ENCODE assay signal across 8 cellular contexts in the genomic region with DNA sequence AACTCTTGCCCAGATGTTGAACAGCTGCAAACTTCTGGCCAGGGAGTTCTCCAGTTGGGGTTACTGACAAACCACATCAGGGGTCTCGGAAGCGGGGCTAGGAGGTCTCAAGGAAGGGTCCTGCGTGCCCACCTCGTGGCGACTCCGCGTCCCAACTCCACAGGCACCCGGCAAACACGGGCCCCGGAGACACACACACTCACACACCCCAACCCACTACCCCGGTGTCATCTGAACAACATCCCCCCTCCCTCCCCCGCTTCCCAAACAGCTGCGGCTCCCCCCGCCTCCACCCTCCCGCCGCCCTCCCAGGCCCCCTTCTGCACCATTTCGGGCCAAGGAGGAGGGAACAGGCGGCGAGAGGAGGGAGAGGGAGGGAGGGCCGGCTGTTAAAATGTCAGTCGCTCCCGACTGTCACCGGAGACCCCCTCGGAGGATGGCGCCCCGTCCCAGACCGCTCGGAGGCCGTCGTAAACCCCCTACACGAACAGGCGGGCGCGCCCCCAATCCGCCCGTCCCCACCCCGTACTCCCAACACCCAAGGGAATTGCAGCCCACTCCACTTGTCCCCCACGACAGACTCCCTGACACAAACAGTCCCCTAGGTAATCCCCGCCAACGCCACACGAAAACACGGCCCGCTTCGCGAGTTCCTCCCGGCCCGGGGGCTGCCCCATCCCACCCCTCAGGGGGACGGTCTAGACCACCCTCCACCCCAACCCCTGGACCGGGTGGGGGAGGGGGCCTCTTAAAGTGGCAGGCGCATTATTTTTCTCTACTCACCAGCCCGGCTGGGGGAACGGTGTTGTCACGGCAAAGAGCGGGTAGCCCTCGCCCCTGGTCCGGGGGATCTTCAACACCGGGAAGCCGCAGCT. TPM values are rescaled to one million over a fixed set of nuclear protein-coding genes. Genes with fewer than 3 reads are reported as not detected.
DNase-seq lines count a peak whose midpoint lies in the region; ATAC-seq and TF ChIP-seq lines count a peak whose summit lies in the region.

No MANE protein-coding gene starts in this region.

- H3K4me1 ChIP-seq in cardiac muscle cell (ENCODE audit: low read depth): peaks cover 70% of the 10 kb centered on the region

- peaks cover 5 to 10% of the 10 kb centered on the region in 2 donors for H3K36me3 Mint-ChIP-seq in activated naive CD4-positive, alpha-beta T cell treated with anti-CD3 and anti-CD28 coated beads, Interleukin-2, amount 50 U/mL, for 72 hours

- intact Hi-C loops in posterior cingulate gyrus (cut with DNase I): loop anchor here (2.0 kb wide), 2 partner anchors 19 to 43 kb away; no protein-coding TSS in a partner anchor

- H3K36me3 ChIP-seq in cardiac muscle cell: no peaks in the 10 kb centered on the region

- H3K27ac Mint-ChIP-seq in activated naive CD4-positive, alpha-beta T cell treated with anti-CD3 and anti-CD28 coated beads, Interleukin-2, amount 50 U/mL, for 72 hours: peak overlapping the region; percentile 87 to 94

- H3K4me3 ChIP-seq in cardiac muscle cell: peak overlapping the region; percentile 95

- no peaks in the 10 kb centered on the region for H3K9me3 Mint-ChIP-seq in activated naive CD4-positive, alpha-beta T cell treated with anti-CD3 and anti-CD28 coated beads, Interleukin-2, amount 50 U/mL, for 72 hours

- no peak for TF ChIP-seq CTCF in cardiac muscle cell (IDR thresholded peaks at IDR 0.05; ENCODE audit: low read depth, low read length)

- H3K9me3 ChIP-seq in cardiac muscle cell (ENCODE audit: low read depth): no peaks in the 10 kb centered on the region

- peak in 1 of 2 donors; percentile 5 for ATAC-seq in activated naive CD4-positive, alpha-beta T cell treated with anti-CD3 and anti-CD28 coated beads, Interleukin-2, amount 50 U/mL, for 72 hours
- no peak for ATAC-seq in GM19463 (IDR thresholded peaks at IDR 0.05; ENCODE audit: unreplicated experiment)

- peak; percentile 30 for DNase-seq in activated CD4-positive, alpha-beta T cell treated with anti-CD3 and anti-CD28 coated beads for 1 hour
- no peak for DNase-seq in activated CD4-positive, alpha-beta T cell treated with anti-CD3 and anti-CD28 coated beads, Interleukin-2, amount 50 U/mL, for 48 hours
- peak; percentile 69 for DNase-seq in NCI-H748 (lab: John Stamatoyannopoulos, UW; ENCODE audit: unreplicated experiment)
- peak in 1 of 2 donors; percentile 49 for DNase-seq in activated naive CD4-positive, alpha-beta T cell treated with anti-CD3 and anti-CD28 coated beads, Interleukin-2, amount 50 U/mL, for 72 hours (ENCODE audit: low spot score in 2 of 2)
- no peak for DNase-seq in cardiac muscle cell (ENCODE audit: low read depth in 1 of 2, low spot score in 1 of 2)
- peak in 6 of 10 donors; percentile 64 to 93 (median 73) for DNase-seq in posterior cingulate gyrus
- no peak for DNase-seq in DMS79 (lab: John Stamatoyannopoulos, UW)

- H3K27ac ChIP-seq in cardiac muscle cell: peak overlapping the region; percentile 99

- no peaks in the 10 kb centered on the region for H3K27me3 ChIP-seq in cardiac muscle cell

RNA-seq across cellular contexts. Expression of gene MEF2D, which starts 0.6 kb away (rescaled TPM):
- total RNA-seq in activated naive CD4-positive, alpha-beta T cell treated with anti-CD3 and anti-CD28 coated beads, Interleukin-2, amount 50 U/mL, for 72 hours: 10 to 100 TPM; 31.7 to 62.5 TPM
- 35.9 and 64.6 TPM in 2 replicates for total RNA-seq in cardiac muscle cell
- 35.1 and 52.1 TPM in 2 replicates for polyA plus RNA-seq in cardiac muscle cell

Comparison
In these comparisons a context has a peak if more than half of its experiments do, and no peak if none do; other contexts are left out.
1. DNase-seq: peak in activated CD4-positive, alpha-beta T cell treated with anti-CD3 and anti-CD28 coated beads for 1 hour (single experiment), NCI-H748 (single experiment) and posterior cingulate gyrus (6 of 10); none in activated CD4-positive, alpha-beta T cell treated with anti-CD3 and anti-CD28 coated beads, Interleukin-2, amount 50 U/mL, for 48 hours (0 of 2), cardiac muscle cell (0 of 2) and DMS79 (single experiment).